ENCODE assay signal across 8 cellular contexts in genomic region chr6:13328875-13329183, GRCh38. TPM values are rescaled to one million over a fixed set of nuclear protein-coding genes. Genes with fewer than 3 reads are reported as not detected.
A peak's percentile ranks its signal among the peaks of the same experiment; 100 is the strongest.
DNase-seq lines count a peak whose midpoint lies in the region; ATAC-seq and TF ChIP-seq lines count a peak whose summit lies in the region.

No MANE protein-coding gene starts in this region.

- H4K20me1 ChIP-seq in Karpas-422 (ENCODE audit: insufficient read depth, low read depth, low read length) = no peaks in the 10 kb centered on the region
- H4K20me1 ChIP-seq in neural progenitor cell (ENCODE audit: low read depth) = no peaks in the 10 kb centered on the region

- H3K9me3 ChIP-seq in CD4-positive, alpha-beta T cell (ENCODE audit: control insufficient read depth, low read length) = no peaks in the 10 kb centered on the region
- H3K9me3 ChIP-seq in Karpas-422 (ENCODE audit: low read length) (no peaks in the 10 kb centered on the region), ectodermal cell (ENCODE audit: control insufficient read depth, low read length) (no peaks in the 10 kb centered on the region), neural progenitor cell (ENCODE audit: low read depth) (no peaks in the 10 kb centered on the region)

- peaks cover 4% of the 10 kb centered on the region; the same call in 1 of the 2 replicates for H3K36me3 ChIP-seq in Karpas-422 (ENCODE audit: insufficient read depth, low read length)
- H3K36me3 ChIP-seq in ectodermal cell (ENCODE audit: control insufficient read depth, insufficient read depth, low read length) = peaks cover 22% of the 10 kb centered on the region
- peaks cover 7% of the 10 kb centered on the region for H3K36me3 ChIP-seq in neural progenitor cell

- H3K79me2 ChIP-seq in Karpas-422 (ENCODE audit: low read length) (peaks cover 21% of the 10 kb centered on the region), neural progenitor cell (ENCODE audit: low read depth) (peaks cover 26% of the 10 kb centered on the region)

- no peaks in the 10 kb centered on the region for H3K9me2 ChIP-seq in Karpas-422 (replicated peaks; ENCODE audit: insufficient read depth, low read length)

- H3K36me3 Mint-ChIP-seq in CD4-positive, alpha-beta T cell (ENCODE audit: low read depth) = peaks cover 39% of the 10 kb centered on the region
- peaks cover 9% of the 10 kb centered on the region for H3K36me3 Mint-ChIP-seq in neural progenitor cell

- TF ChIP-seq CTCF in CD4-positive, alpha-beta T cell (IDR thresholded peaks at IDR 0.05) = no peak
- no peak for TF ChIP-seq CTCF in neural progenitor cell (IDR thresholded peaks at IDR 0.05)

- DNase-seq in CD4-positive, alpha-beta T cell = no peak
- DNase-seq in Karpas-422 (no peak), neural progenitor cell (ENCODE audit: low spot score) (no peak), cerebellum (ENCODE audit: low spot score) (no peak)
- DNase-seq in stimulated activated CD4-positive, alpha-beta T cell treated with anti-CD3 and anti-CD28 coated beads, Interleukin-12 subunit alpha, Interleukin-12 subunit beta, amount 100 ng/mL, for 4 hours = no peak

- H3K27me3 ChIP-seq in CD4-positive, alpha-beta T cell (ENCODE audit: control insufficient read depth, insufficient read depth, low read length) = no peaks in the 10 kb centered on the region
- H3K27me3 ChIP-seq in Karpas-422 (ENCODE audit: low read length) = no peaks in the 10 kb centered on the region
- H3K27me3 ChIP-seq in ectodermal cell (ENCODE audit: control insufficient read depth, insufficient read depth, low read length, poor library complexity, severe bottlenecking) = no peaks in the 10 kb centered on the region
- H3K27me3 ChIP-seq in neural progenitor cell = no peaks in the 10 kb centered on the region

- 0% methylated on average over 1 to 2 of the region's 2 CpGs for WGBS in ectodermal cell, 2 experiments

- CTCF ChIA-PET in CD4-positive, alpha-beta T cell (lab: Charles Lee) = interaction anchor here (0.8 to 1.9 kb wide), 3 partner anchors 9 to 287 kb away, joined by 4 to 9 read pairs (median 9); partner anchors contain the start of genes NOL7 and SIRT5

- H3K4me3 ChIP-seq in Karpas-422 (ENCODE audit: low read length) = peak overlapping the region; percentile 99
- H3K4me3 ChIP-seq in ectodermal cell (ENCODE audit: insufficient read depth, low read depth, low read length) = peak overlapping the region; percentile 86
- peak overlapping the region; percentile 80 for H3K4me3 ChIP-seq in neural progenitor cell

- H3F3A ChIP-seq in neural progenitor cell (ENCODE audit: low read depth) = peaks cover 8% of the 10 kb centered on the region

- H3K4me2 ChIP-seq in Karpas-422 (ENCODE audit: low read depth, low read length, poor library complexity, severe bottlenecking) (peak overlapping the region; percentile 98), neural progenitor cell (peak overlapping the region; percentile 85)

- no peaks in the 10 kb centered on the region for H3K27me3 Mint-ChIP-seq in CD4-positive, alpha-beta T cell
- peaks cover 2% of the 10 kb centered on the region for H3K27me3 Mint-ChIP-seq in neural progenitor cell (ENCODE audit: insufficient read depth, low read depth)

- H3K4me1 Mint-ChIP-seq in CD4-positive, alpha-beta T cell (ENCODE audit: low read depth) = peaks cover 38% of the 10 kb centered on the region
- peaks cover 18% of the 10 kb centered on the region for H3K4me1 Mint-ChIP-seq in neural progenitor cell

- peak overlapping the region; percentile 99 for H3K27ac Mint-ChIP-seq in CD4-positive, alpha-beta T cell
- H3K27ac Mint-ChIP-seq in neural progenitor cell = peak overlapping the region; percentile 90

- intact Hi-C loops in CD4-positive, alpha-beta T cell (cut with DNase I, micrococcal nuclease) = loop anchor here (1.0 to 10.0 kb wide), 7 partner anchors 246 to 1784 kb away; partner anchors contain the start of genes RANBP9 (in 2 of the 2), HIVEP1 (in 1 of the 2), MCUR1 (in 1 of the 2) and NOL7 (in 1 of the 2)

- peak overlapping the region; percentile 95 for H3K27ac ChIP-seq in CD4-positive, alpha-beta T cell (ENCODE audit: low read depth, low read length)
- H3K27ac ChIP-seq in Karpas-422 (ENCODE audit: low read length) (no peak overlapping the region), ectodermal cell (ENCODE audit: insufficient read depth, low read depth, low read length, poor library complexity, severe bottlenecking) (no peak overlapping the region), neural progenitor cell (no peak overlapping the region)

- POLR2A ChIA-PET in CD4-positive, alpha-beta T cell (lab: Charles Lee) = interaction anchor here (0.9 to 2.9 kb wide), 13 partner anchors 9 to 485 kb away, joined by 3 to 27 read pairs (median 5); partner anchors contain the start of genes GFOD1, MCUR1, NOL7 and SIRT5

- H2AFZ ChIP-seq in Karpas-422 (ENCODE audit: low read length) (peak overlapping the region; percentile 72), neural progenitor cell (replicated peaks) (peak overlapping the region; percentile 87)

- ATAC-seq in CD4-positive, alpha-beta T cell (ENCODE audit: poor library complexity) = no peak
- no peak for ATAC-seq in HG03280 (IDR thresholded peaks at IDR 0.05; ENCODE audit: unreplicated experiment)
- ATAC-seq in HG03442 (IDR thresholded peaks at IDR 0.05; ENCODE audit: unreplicated experiment) = no peak

- no peaks in the 10 kb centered on the region for H3K9me3 Mint-ChIP-seq in CD4-positive, alpha-beta T cell
- H3K9me3 Mint-ChIP-seq in neural progenitor cell = no peaks in the 10 kb centered on the region

- H3K9ac ChIP-seq in Karpas-422 (ENCODE audit: low read length) (peak overlapping the region; percentile 86), neural progenitor cell (peak overlapping the region; percentile 60)

- H3K4me3 Mint-ChIP-seq in CD4-positive, alpha-beta T cell = peak overlapping the region; percentile 97
- H3K4me3 Mint-ChIP-seq in neural progenitor cell = peak overlapping the region; percentile 95

- H3K4me1 ChIP-seq in Karpas-422 (ENCODE audit: low read length) (peaks cover 24% of the 10 kb centered on the region), ectodermal cell (ENCODE audit: control insufficient read depth, insufficient read depth, low read length) (peaks cover 5% of the 10 kb centered on the region), neural progenitor cell (peaks cover 9% of the 10 kb centered on the region)

RNA-seq across cellular contexts. Expression of gene TBC1D7, which starts 0.5 kb away (rescaled TPM):
- 10 to 100 TPM; 10.2 to 12.3 TPM for total RNA-seq in CD4-positive, alpha-beta T cell
- 16.3 and 28.6 TPM in 2 replicates for total RNA-seq in Karpas-422 (2014; rRNA removed; shearing (Covaris generic); ENCODE audit: low replicate concordance)
- 53.7 TPM for polyA plus RNA-seq in ectodermal cell (2013, experiment 1 of 4)
- polyA plus RNA-seq in ectodermal cell (2013, experiment 2 of 4) = 51.6 TPM
- polyA plus RNA-seq in ectodermal cell (2013, experiment 3 of 4) = 43.1 TPM
- 46.0 TPM for polyA plus RNA-seq in ectodermal cell (2013, experiment 4 of 4)
- total RNA-seq in neural progenitor cell (ENCODE audit: low replicate concordance) (52.8 and 54.9 TPM in 2 replicates), cerebellum (45.0 TPM)
